Comparison of ENCODE assay signal across 36 cellular contexts in genomic region chr3:78161736-78162135, GRCh38.
"Had no signal": no experiment of that assay in that cellular context is flagged by ENCODE, and none has a peak within 500 bp of the region (broad histone marks: within the 10 kb centered on the region; RNA-seq: fewer than 3 reads in every experiment).

No MANE protein-coding gene starts in this region.

- DNase-seq: activated CD4-positive, alpha-beta memory T cell treated with anti-CD3 and anti-CD28 coated beads for 36 hours; activated CD4-positive, alpha-beta T cell treated with anti-CD3 and anti-CD28 coated beads for 36 hours; activated CD4-positive, alpha-beta T cell treated with anti-CD3 and anti-CD28 coated beads, Interleukin-2, amount 10 ng/mL, durations not matched to agents 24 days and 14 days; activated CD4-positive, CD25-positive, alpha-beta regulatory T cell; activated CD4-positive, CD25-positive, alpha-beta regulatory T cell treated with anti-CD3 and anti-CD28 coated beads, Interleukin-2, amount 50 U/mL, for 72 hours; activated CD8-positive, alpha-beta memory T cell treated with anti-CD3 and anti-CD28 coated beads, Interleukin-2, amount 10 ng/mL, durations not matched to agents 7 days and 5 days; activated CD8-positive, alpha-beta memory T cell treated with anti-CD3 and anti-CD28 coated beads, Interleukin-2, amount 50 U/mL, for 4 hours; activated CD8-positive, alpha-beta T cell treated with anti-CD3 and anti-CD28 coated beads, Interleukin-2, amount 10 ng/mL, durations not matched to agents 7 days and 5 days; activated effector memory CD4-positive, alpha-beta T cell treated with anti-CD3 and anti-CD28 coated beads, Interleukin-2, amount 50 U/mL, for 16 hours; activated naive CD4-positive, alpha-beta T cell treated with anti-CD3 and anti-CD28 coated beads for 36 hours; activated naive CD8-positive, alpha-beta T cell treated with anti-CD3 and anti-CD28 coated beads for 36 hours; activated naive CD8-positive, alpha-beta T cell treated with anti-CD3 and anti-CD28 coated beads, Interleukin-2, amount 50 U/mL, for 24 hours; activated T-cell treated with anti-CD3 and anti-CD28 coated beads, Interleukin-2, amount 50 U/mL, for 1 hour; activated T-cell treated with anti-CD3 and anti-CD28 coated beads, Interleukin-2, amount 50 U/mL, for 48 hours; adrenal gland; amygdala; central memory CD4-positive, alpha-beta T cell; cerebellar nuclear complex; colonic mucosa; dorsolateral prefrontal cortex; effector memory CD4-positive, alpha-beta T cell; endodermal cell; erythroblast; foreskin keratinocyte; gastrocnemius medialis; glutamatergic neuron; heart left ventricle; T-helper 2 cell had no signal

- H3K27me3 ChIP-seq: adrenal gland, ascending aorta, breast epithelium, cardiac muscle cell, colonic mucosa, dorsolateral prefrontal cortex, esophagus muscularis mucosa, foreskin keratinocyte, gastrocnemius medialis, heart left ventricle had no signal

- H3K4me3 ChIP-seq: adrenal gland, ascending aorta, breast epithelium, cardiac muscle cell, colonic mucosa, dorsolateral prefrontal cortex, esophagus muscularis mucosa, gastrocnemius medialis, heart left ventricle had no signal

- H3K27me3 Mint-ChIP-seq: activated CD4-positive, alpha-beta memory T cell treated with anti-CD3 and anti-CD28 coated beads for 36 hours; activated CD4-positive, alpha-beta T cell treated with anti-CD3 and anti-CD28 coated beads for 36 hours; activated CD4-positive, alpha-beta T cell treated with anti-CD3 and anti-CD28 coated beads, Interleukin-2, amount 10 ng/mL, durations not matched to agents 24 days and 14 days; activated CD8-positive, alpha-beta memory T cell treated with anti-CD3 and anti-CD28 coated beads, Interleukin-2, amount 10 ng/mL, durations not matched to agents 7 days and 5 days; activated naive CD4-positive, alpha-beta T cell treated with anti-CD3 and anti-CD28 coated beads, Interleukin-2, amount 50 U/mL, for 24 hours; activated naive CD8-positive, alpha-beta T cell treated with anti-CD3 and anti-CD28 coated beads for 36 hours; activated naive CD8-positive, alpha-beta T cell treated with anti-CD3 and anti-CD28 coated beads, Interleukin-2, amount 50 U/mL, for 24 hours; brain had no signal

- H3K36me3 Mint-ChIP-seq: activated CD4-positive, alpha-beta memory T cell treated with anti-CD3 and anti-CD28 coated beads for 36 hours; activated CD8-positive, alpha-beta memory T cell treated with anti-CD3 and anti-CD28 coated beads, Interleukin-2, amount 10 ng/mL, durations not matched to agents 7 days and 5 days; activated naive CD4-positive, alpha-beta T cell treated with anti-CD3 and anti-CD28 coated beads, Interleukin-2, amount 50 U/mL, for 24 hours; activated naive CD8-positive, alpha-beta T cell treated with anti-CD3 and anti-CD28 coated beads for 36 hours; brain had no signal

- H3K4me3 Mint-ChIP-seq: activated CD4-positive, alpha-beta memory T cell treated with anti-CD3 and anti-CD28 coated beads for 36 hours; activated CD4-positive, alpha-beta T cell treated with anti-CD3 and anti-CD28 coated beads for 36 hours; activated CD4-positive, alpha-beta T cell treated with anti-CD3 and anti-CD28 coated beads, Interleukin-2, amount 10 ng/mL, durations not matched to agents 24 days and 14 days; activated CD8-positive, alpha-beta memory T cell treated with anti-CD3 and anti-CD28 coated beads, Interleukin-2, amount 10 ng/mL, durations not matched to agents 7 days and 5 days; activated CD8-positive, alpha-beta T cell treated with anti-CD3 and anti-CD28 coated beads, Interleukin-2, amount 10 ng/mL, durations not matched to agents 7 days and 5 days; activated naive CD4-positive, alpha-beta T cell treated with anti-CD3 and anti-CD28 coated beads for 36 hours; activated naive CD4-positive, alpha-beta T cell treated with anti-CD3 and anti-CD28 coated beads, Interleukin-2, amount 50 U/mL, for 24 hours; activated naive CD8-positive, alpha-beta T cell treated with anti-CD3 and anti-CD28 coated beads for 36 hours; activated naive CD8-positive, alpha-beta T cell treated with anti-CD3 and anti-CD28 coated beads, Interleukin-2, amount 50 U/mL, for 24 hours; activated T-helper 1 cell treated with anti-CD3 and anti-CD28 coated beads, Interleukin-12 subunit alpha, Interleukin-12 subunit beta, Interleukin-2, Interleukin-4 antibody, amounts not matched to agents 30 ng/mL and 10 ng/mL and 1 ng/mL, durations not matched to agents 14 hours and 24 hours and 36 hours; brain; endodermal cell had no signal

- H3K36me3 ChIP-seq: adrenal gland, ascending aorta, cardiac muscle cell, colonic mucosa, esophagus muscularis mucosa, gastrocnemius medialis, heart left ventricle had no signal

- H3K4me1 ChIP-seq: adrenal gland, ascending aorta, breast epithelium, colonic mucosa, esophagus muscularis mucosa, foreskin keratinocyte, gastrocnemius medialis, heart left ventricle had no signal

- H3K27ac Mint-ChIP-seq: activated CD4-positive, alpha-beta memory T cell treated with anti-CD3 and anti-CD28 coated beads for 36 hours; activated CD4-positive, alpha-beta T cell treated with anti-CD3 and anti-CD28 coated beads for 36 hours; activated CD4-positive, alpha-beta T cell treated with anti-CD3 and anti-CD28 coated beads, Interleukin-2, amount 10 ng/mL, durations not matched to agents 24 days and 14 days; activated CD8-positive, alpha-beta memory T cell treated with anti-CD3 and anti-CD28 coated beads, Interleukin-2, amount 10 ng/mL, durations not matched to agents 7 days and 5 days; activated CD8-positive, alpha-beta T cell treated with anti-CD3 and anti-CD28 coated beads, Interleukin-2, amount 10 ng/mL, durations not matched to agents 7 days and 5 days; activated naive CD4-positive, alpha-beta T cell treated with anti-CD3 and anti-CD28 coated beads for 36 hours; activated naive CD4-positive, alpha-beta T cell treated with anti-CD3 and anti-CD28 coated beads, Interleukin-2, amount 50 U/mL, for 24 hours; activated naive CD8-positive, alpha-beta T cell treated with anti-CD3 and anti-CD28 coated beads for 36 hours; activated naive CD8-positive, alpha-beta T cell treated with anti-CD3 and anti-CD28 coated beads, Interleukin-2, amount 50 U/mL, for 24 hours; activated T-helper 1 cell treated with anti-CD3 and anti-CD28 coated beads, Interleukin-12 subunit alpha, Interleukin-12 subunit beta, Interleukin-2, Interleukin-4 antibody, amounts not matched to agents 30 ng/mL and 10 ng/mL and 1 ng/mL, durations not matched to agents 14 hours and 24 hours and 36 hours; activated T-helper 2 cell treated with anti-CD3 and anti-CD28 coated beads, Interferon-gamma antibody, Interleukin-2, Interleukin-4, amounts not matched to agents 10 μg/mL and 5 μg/mL and 100 μg/mL, durations not matched to agents 14 hours and 24 hours and 36 hours; brain; endodermal cell had no signal

- ATAC-seq: activated CD4-positive, alpha-beta T cell treated with anti-CD3 and anti-CD28 coated beads for 36 hours; activated CD8-positive, alpha-beta memory T cell treated with anti-CD3 and anti-CD28 coated beads, Interleukin-2, amount 10 ng/mL, durations not matched to agents 7 days and 5 days; activated CD8-positive, alpha-beta T cell treated with anti-CD3 and anti-CD28 coated beads, Interleukin-2, amount 10 ng/mL, durations not matched to agents 7 days and 5 days; activated naive CD8-positive, alpha-beta T cell treated with anti-CD3 and anti-CD28 coated beads, Interleukin-2, amount 50 U/mL, for 24 hours; foreskin keratinocyte; gastrocnemius medialis; heart left ventricle had no signal

- H3K4me1 Mint-ChIP-seq: activated CD4-positive, alpha-beta T cell treated with anti-CD3 and anti-CD28 coated beads for 36 hours; activated CD4-positive, alpha-beta T cell treated with anti-CD3 and anti-CD28 coated beads, Interleukin-2, amount 10 ng/mL, durations not matched to agents 24 days and 14 days; activated CD8-positive, alpha-beta memory T cell treated with anti-CD3 and anti-CD28 coated beads, Interleukin-2, amount 10 ng/mL, durations not matched to agents 7 days and 5 days; activated naive CD4-positive, alpha-beta T cell treated with anti-CD3 and anti-CD28 coated beads, Interleukin-2, amount 50 U/mL, for 24 hours; activated naive CD8-positive, alpha-beta T cell treated with anti-CD3 and anti-CD28 coated beads for 36 hours; activated naive CD8-positive, alpha-beta T cell treated with anti-CD3 and anti-CD28 coated beads, Interleukin-2, amount 50 U/mL, for 24 hours had no signal

- H3K9me3 ChIP-seq: adrenal gland, ascending aorta, colonic mucosa, esophagus muscularis mucosa, gastrocnemius medialis had no signal

- H3K27ac ChIP-seq: adrenal gland, ascending aorta, breast epithelium, cardiac muscle cell, colonic mucosa, dorsolateral prefrontal cortex, esophagus muscularis mucosa, foreskin keratinocyte, gastrocnemius medialis, heart left ventricle had no signal

- H3K9me3 Mint-ChIP-seq: activated naive CD4-positive, alpha-beta T cell treated with anti-CD3 and anti-CD28 coated beads, Interleukin-2, amount 50 U/mL, for 24 hours; activated T-helper 1 cell treated with anti-CD3 and anti-CD28 coated beads, Interleukin-12 subunit alpha, Interleukin-12 subunit beta, Interleukin-2, Interleukin-4 antibody, amounts not matched to agents 30 ng/mL and 10 ng/mL and 1 ng/mL, durations not matched to agents 14 hours and 24 hours and 36 hours had no signal
